In genomic region chr5:143003328-143003636, GRCh38 we compare ENCODE assay signal across 9 cellular contexts.
DNase-seq lines count a peak whose midpoint lies in the region; ATAC-seq and TF ChIP-seq lines count a peak whose summit lies in the region.
"Had no signal": no experiment of that assay in that cellular context is flagged by ENCODE, and none has a peak within 500 bp of the region (broad histone marks: within the 10 kb centered on the region; RNA-seq: fewer than 3 reads in every experiment).

No MANE protein-coding gene starts in this region.

- peaks cover 75% of the 10 kb centered on the region for H3K4me1 ChIP-seq in left ventricle myocardium inferior
- H3K4me1 ChIP-seq in ascending aorta, result peaks cover 10 to 26% of the 10 kb centered on the region in 2 donors
- peaks cover 0 to 5% of the 10 kb centered on the region in 2 donors for H3K4me1 ChIP-seq in mucosa of rectum (ENCODE audit: control insufficient read depth in 2 of 2, insufficient read depth in 2 of 2, low read length in 2 of 2)
- peaks cover 0 to 35% (median 10%) of the 10 kb centered on the region in 4 donors for H3K4me1 ChIP-seq in transverse colon

- no peaks in the 10 kb centered on the region for H3K27me3 ChIP-seq in left ventricle myocardium inferior (ENCODE audit: low read depth)
- H3K27me3 ChIP-seq in ascending aorta, result no peaks in the 10 kb centered on the region
- no peaks in the 10 kb centered on the region for H3K27me3 ChIP-seq in mucosa of rectum (ENCODE audit: control insufficient read depth in 2 of 2, insufficient read depth in 2 of 2, low read length in 2 of 2)
- H3K27me3 ChIP-seq in transverse colon, result no peaks in the 10 kb centered on the region

- in situ Hi-C loops in transverse colon (cut with MboI; ENCODE audit: low pct_ligation_motif_present in 1 of 4, low pct_unique_long_range_greater_than_20kb in 1 of 4, low sequenced_read_pairs in 3 of 4), result loop anchor here in 1 of 4 donors (25.0 kb wide), 2 partner anchors 409 to 809 kb away; partner anchors contain the start of genes HMHB1 and NR3C1

- H3K36me3 ChIP-seq in left ventricle myocardium inferior (no peaks in the 10 kb centered on the region), ascending aorta (no peaks in the 10 kb centered on the region), mucosa of rectum (ENCODE audit: control insufficient read depth in 2 of 2, insufficient read depth in 2 of 2, low read length in 2 of 2) (no peaks in the 10 kb centered on the region), transverse colon (no peaks in the 10 kb centered on the region)

- no peak for TF ChIP-seq POLR2A in transverse colon (IDR thresholded peaks at IDR 0.05)

- H3K27ac ChIP-seq in left ventricle myocardium inferior (replicated peaks) (peak overlapping the region; percentile 78), ascending aorta (peak overlapping the region; percentile 26 to 43), mucosa of rectum (ENCODE audit: low read depth in 2 of 2, low read length in 2 of 2) (peak overlapping the region; percentile 55 to 68), transverse colon (peak overlapping the region; percentile 34 to 71 (median 53))

- 84 to 100% methylated on average over 1 to 3 of the region's 3 CpGs for WGBS in transverse colon (ENCODE audit: low coverage in 1 of 2), 2 donors

- no peak for ATAC-seq in Right ventricle myocardium superior (ENCODE audit: poor library complexity)

- TF ChIP-seq EP300 in transverse colon (IDR thresholded peaks at IDR 0.05; ENCODE audit: low read depth), result no peak

- no peaks in the 10 kb centered on the region for H3K9me3 ChIP-seq in left ventricle myocardium inferior (replicated peaks)
- no peaks in the 10 kb centered on the region for H3K9me3 ChIP-seq in ascending aorta
- H3K9me3 ChIP-seq in mucosa of rectum (ENCODE audit: control insufficient read depth in 2 of 2, low read length in 2 of 2), result no peaks in the 10 kb centered on the region
- H3K9me3 ChIP-seq in transverse colon, result no peaks in the 10 kb centered on the region

- no peak overlapping the region for H3K9ac ChIP-seq in mucosa of rectum (ENCODE audit: low read depth in 1 of 2, low read length in 2 of 2)

- TF ChIP-seq CTCF in left ventricle myocardium inferior (IDR thresholded peaks at IDR 0.05; ENCODE audit: borderline replicate concordance), result no peak
- no peak for TF ChIP-seq CTCF in ascending aorta (IDR thresholded peaks at IDR 0.05)
- TF ChIP-seq CTCF in transverse colon (IDR thresholded peaks at IDR 0.05), result no peak

- intact Hi-C loops in left ventricle myocardium inferior (cut with micrococcal nuclease), result no loop called here
- intact Hi-C loops in Right ventricle myocardium superior (cut with DNase I), result loop anchor here (10.0 kb wide), 1 partner anchor 402 kb away; the partner anchor contains the start of gene NR3C1
- intact Hi-C loops in ascending aorta (cut with DNase I), result loop anchor here (5.0 kb wide), 1 partner anchor 399 kb away; the partner anchor contains the start of gene NR3C1
- intact Hi-C loops in transverse colon (cut with DNase I; ENCODE audit: low total_unique reads), result no loop called here

- DNase-seq in left ventricle myocardium inferior (no peak), Right ventricle myocardium superior (no peak), ascending aorta (ENCODE audit: low spot score in 2 of 2) (no peak), transverse colon (no peak), HT-29 (ENCODE audit: low spot score) (no peak), NCI-H146 (lab: John Stamatoyannopoulos, UW) (no peak), D341Med (ENCODE audit: low spot score) (no peak)
- DNase-seq: NCI-H2171 had no signal

- H3K4me3 ChIP-seq in left ventricle myocardium inferior (no peak overlapping the region), ascending aorta (no peak overlapping the region), mucosa of rectum (ENCODE audit: low read length in 2 of 2) (no peak overlapping the region), transverse colon (no peak overlapping the region)

Comparison
In these comparisons a context has a peak if more than half of its experiments do, and no peak if none do; other contexts are left out.
1. intact Hi-C loops: an anchor here in Right ventricle myocardium superior (10.0 kb wide) and ascending aorta (5.0 kb wide); none called in left ventricle myocardium inferior and transverse colon.